ENCODE assay signal across 8 cellular contexts in genomic region chrX:110853610-110854009, GRCh38. TPM values are rescaled to one million over a fixed set of nuclear protein-coding genes. Genes with fewer than 3 reads are reported as not detected.
DNase-seq lines count a peak whose midpoint lies in the region; ATAC-seq and TF ChIP-seq lines count a peak whose summit lies in the region.

No MANE protein-coding gene starts in this region.

- intact Hi-C loops in right cardiac atrium (cut with DNase I), result no loop called here

- no peak overlapping the region for H3K4me3 ChIP-seq in right cardiac atrium (ENCODE audit: low read length)

- peaks cover 7% of the 10 kb centered on the region for H3K27me3 Mint-ChIP-seq in osteocyte (ENCODE audit: unreplicated experiment)

- TF ChIP-seq CTCF in osteocyte (IDR thresholded peaks at IDR 0.05), result peak; percentile 37

- in situ Hi-C loops in ACHN (cut with HindIII; ENCODE audit: low pct_ligation_motif_present, low pct_unique_long_range_greater_than_20kb, low sequenced_read_pairs), result no loop called here

- H3K4me1 Mint-ChIP-seq in osteocyte (ENCODE audit: unreplicated experiment), result no peaks in the 10 kb centered on the region

- peak; percentile 6 for DNase-seq in A172 (ENCODE audit: low spot score)
- peak; percentile 56 for DNase-seq in NCI-H2107 treated with DMSO at 0.1 percent for 48 hours (lab: John Stamatoyannopoulos, UW; ENCODE audit: unreplicated experiment)
- DNase-seq in cerebellum (ENCODE audit: low spot score), result peak; percentile 26
- no peak for DNase-seq in osteocyte (ENCODE audit: extremely low spot score, unreplicated experiment)
- DNase-seq in ACHN, result no peak
- no peak for DNase-seq in right cardiac atrium

- H3K4me1 ChIP-seq in right cardiac atrium (ENCODE audit: control insufficient read depth, insufficient read depth, low read length), result no peaks in the 10 kb centered on the region

- H3K27ac ChIP-seq in right cardiac atrium (ENCODE audit: low read length), result no peak overlapping the region

- ATAC-seq in GM19351 (IDR thresholded peaks at IDR 0.05; ENCODE audit: unreplicated experiment) (peak; percentile 36), right cardiac atrium (no peak), HG03521 (IDR thresholded peaks at IDR 0.05; ENCODE audit: unreplicated experiment) (no peak)

- H3K9me3 ChIP-seq in right cardiac atrium (ENCODE audit: control insufficient read depth, low read length), result no peaks in the 10 kb centered on the region

- H3K36me3 Mint-ChIP-seq in osteocyte (ENCODE audit: unreplicated experiment), result no peaks in the 10 kb centered on the region

- H3K27me3 ChIP-seq in right cardiac atrium (ENCODE audit: control insufficient read depth, insufficient read depth), result no peaks in the 10 kb centered on the region

- 32% methylated on average over 7 of the region's 7 CpGs for WGBS in right cardiac atrium

- no peak overlapping the region for H3K4me3 Mint-ChIP-seq in osteocyte (ENCODE audit: unreplicated experiment)

- H3K27ac Mint-ChIP-seq in osteocyte (ENCODE audit: unreplicated experiment), result no peak overlapping the region

- H3K9me3 Mint-ChIP-seq in osteocyte (ENCODE audit: unreplicated experiment), result no peaks in the 10 kb centered on the region

RNA-seq across cellular contexts. Expression of gene CHRDL1, which starts 58.0 kb away (rescaled TPM):
- not detected in 2 replicates for total RNA-seq in A172 (2014; rRNA removed; shearing (Covaris generic))
- total RNA-seq in cerebellum (24.4 TPM), osteocyte (0.32 and 0.63 TPM in 2 replicates), right cardiac atrium (10 to 100 TPM in 3 of 4 donors, 1 to 10 TPM in 1; 7.4 to 20.8 (median 13.7) TPM)
- 7.2 TPM for polyA plus RNA-seq in right cardiac atrium

Comparison
In these comparisons a context has a peak if more than half of its experiments do, and no peak if none do; other contexts are left out.
1. DNase-seq: peak in A172 (single experiment), NCI-H2107 treated with DMSO at 0.1 percent for 48 hours (single experiment) and cerebellum (single experiment); none in osteocyte (single experiment), ACHN (single experiment) and right cardiac atrium (0 of 3).